In the genomic region with DNA sequence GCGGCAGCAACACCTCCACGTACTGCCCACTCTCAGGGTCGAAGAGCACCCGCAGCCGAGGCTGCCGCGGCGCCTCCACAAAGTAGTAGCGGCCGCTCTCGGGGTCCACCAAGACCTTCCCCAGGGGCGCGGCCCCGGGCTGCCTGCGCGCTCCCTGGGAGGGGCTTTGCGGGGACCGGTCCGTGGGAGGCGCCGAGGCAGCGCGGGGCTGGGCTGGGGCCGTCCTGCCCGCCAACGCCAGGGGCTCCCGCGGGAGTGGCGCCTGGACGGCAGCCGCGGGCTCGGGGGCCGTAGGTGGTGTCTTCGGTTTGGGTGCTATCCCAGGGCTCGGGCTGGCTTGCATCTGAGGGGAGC, we compare ENCODE assay signal across 8 cellular contexts. TPM values are rescaled to one million over a fixed set of nuclear protein-coding genes. Genes with fewer than 3 reads are reported as not detected.
DNase-seq lines count a peak whose midpoint lies in the region; ATAC-seq and TF ChIP-seq lines count a peak whose summit lies in the region.

No MANE protein-coding gene starts in this region.

- H4K20me1 ChIP-seq in KMS-11 (ENCODE audit: insufficient read depth): no peaks in the 10 kb centered on the region

- H2AFZ ChIP-seq in KMS-11 (ENCODE audit: low read depth): peak overlapping the region; percentile 63

- peaks cover 69% of the 10 kb centered on the region for H3K79me2 ChIP-seq in KMS-11 (ENCODE audit: insufficient read depth, low read depth)

- no peaks in the 10 kb centered on the region for H3K36me3 ChIP-seq in KMS-11 (ENCODE audit: insufficient read depth)
- no peaks in the 10 kb centered on the region for H3K36me3 ChIP-seq in effector memory CD4-positive, alpha-beta T cell (ENCODE audit: control insufficient read depth, insufficient read depth, low read length)
- H3K36me3 ChIP-seq in SJCRH30: no peaks in the 10 kb centered on the region

- H3K27me3 ChIP-seq in KMS-11 (ENCODE audit: insufficient read depth, low read depth) (no peaks in the 10 kb centered on the region), SJCRH30 (no peaks in the 10 kb centered on the region)
- H3K27me3 ChIP-seq in effector memory CD4-positive, alpha-beta T cell (replicated peaks; ENCODE audit: control insufficient read depth, insufficient read depth, low read length, poor library complexity, severe bottlenecking): no peaks in the 10 kb centered on the region

- H3K4me2 ChIP-seq in KMS-11: peak overlapping the region; percentile 87; the same call in 1 of the 2 replicates

- H3K9me3 ChIP-seq in effector memory CD4-positive, alpha-beta T cell (ENCODE audit: control insufficient read depth, low read length): no peaks in the 10 kb centered on the region
- H3K9me3 ChIP-seq in SJCRH30 (replicated peaks): 0 out of 2 replicates have a peak, but pooled peaks cover 3% of the 10 kb centered on the region

- ATAC-seq in GM19043 (IDR thresholded peaks at IDR 0.05; ENCODE audit: low read depth, unreplicated experiment): peak; percentile 4

- DNase-seq in effector memory CD4-positive, alpha-beta T cell: no peak
- DNase-seq in SJCRH30 (no peak), NCI-H748 treated with DMSO at 0.1 percent for 48 hours (lab: John Stamatoyannopoulos, UW) (no peak), SIG-M5 (lab: John Stamatoyannopoulos, UW) (no peak)
- DNase-seq in stimulated activated CD4-positive, alpha-beta T cell treated with anti-CD3 and anti-CD28 coated beads, Interleukin-12 subunit alpha, Interleukin-12 subunit beta, amount 100 ng/mL, for 4 hours: no peak

- H3K4me3 ChIP-seq in KMS-11 (IDR thresholded peaks at IDR 0.05; ENCODE audit: insufficient read depth, low read depth, low read length) (no peak overlapping the region), skin epidermis (peak overlapping the region; percentile 36 to 67 (median 51)), SJCRH30 (no peak overlapping the region)
- H3K4me3 ChIP-seq in effector memory CD4-positive, alpha-beta T cell (ENCODE audit: insufficient read depth, low read depth, low read length, poor library complexity, severe bottlenecking): peak overlapping the region; percentile 87

- peak overlapping the region; percentile 93 for H3K9ac ChIP-seq in KMS-11

- peaks cover 43% of the 10 kb centered on the region for H3K4me1 ChIP-seq in KMS-11 (ENCODE audit: low read depth, poor library complexity, severe bottlenecking)
- H3K4me1 ChIP-seq in effector memory CD4-positive, alpha-beta T cell (ENCODE audit: control insufficient read depth, insufficient read depth, low read length, poor library complexity, severe bottlenecking): peaks cover 44% of the 10 kb centered on the region
- H3K4me1 ChIP-seq in SJCRH30: peaks cover 14% of the 10 kb centered on the region

- TF ChIP-seq CTCF in KMS-11 (conservative IDR thresholded peaks at IDR 0.05; ENCODE audit: low read depth, low read length): no peak

- peak overlapping the region; percentile 89 for H3K27ac ChIP-seq in KMS-11
- H3K27ac ChIP-seq in effector memory CD4-positive, alpha-beta T cell (ENCODE audit: insufficient read depth, low read length, poor library complexity, severe bottlenecking): peak overlapping the region; percentile 49
- H3K27ac ChIP-seq in skin epidermis: peak overlapping the region in 20 of 21 experiments; percentile 7 to 86 (median 64)
- no peak overlapping the region for H3K27ac ChIP-seq in SJCRH30

RNA-seq across cellular contexts. Expression of gene MZB1, which starts 2.6 kb away (rescaled TPM):
- total RNA-seq in SJCRH30 (2014; rRNA removed; shearing (Covaris generic)): 0.24 TPM in 1 of 2 replicates, not detected in the other

RNA-seq across cellular contexts. Expression of gene PROB1, which starts 2.6 kb away (rescaled TPM):
- 0.38 and 0.59 TPM in 2 replicates for total RNA-seq in SJCRH30 (2014; rRNA removed; shearing (Covaris generic))

RNA-seq across cellular contexts. Expression of gene SLC23A1, which starts 9.2 kb away (rescaled TPM):
- not detected in 2 replicates for total RNA-seq in SJCRH30 (2014; rRNA removed; shearing (Covaris generic))

RNA-seq across cellular contexts. Expression of gene SPATA24, which starts 11.6 kb away (rescaled TPM):
- 8.2 and 8.8 TPM in 2 replicates for total RNA-seq in SJCRH30 (2014; rRNA removed; shearing (Covaris generic))

RNA-seq across cellular contexts. Expression of gene DNAJC18, which starts 47.0 kb away (rescaled TPM):
- total RNA-seq in SJCRH30 (2014; rRNA removed; shearing (Covaris generic)): 19.7 and 19.8 TPM in 2 replicates

Comparison
In these comparisons a context has a peak if more than half of its experiments do, and no peak if none do; other contexts are left out.
1. H3K4me3 ChIP-seq: peak in effector memory CD4-positive, alpha-beta T cell (single experiment) and skin epidermis (7 of 7); none in KMS-11 (single experiment) and SJCRH30 (single experiment).